8 cellular contexts compared by ENCODE assay signal in genomic region chr6:125798734-125799510, GRCh38. TPM values are rescaled to one million over a fixed set of nuclear protein-coding genes. Genes with fewer than 3 reads are reported as not detected.
DNase-seq lines count a peak whose midpoint lies in the region; ATAC-seq, FAIRE-seq and TF ChIP-seq lines count a peak whose summit lies in the region.

No MANE protein-coding gene starts in this region.

- TF ChIP-seq CTCF in A549 (IDR thresholded peaks at IDR 0.05) (no peak), SK-N-SH (IDR thresholded peaks at IDR 0.05) (no peak), nephron progenitor cell (IDR thresholded peaks at IDR 0.05) (no peak)

- H3K4me2 ChIP-seq in A549 = 0 out of 3 replicates have a peak overlapping the region, but pooled peaks have one; percentile 14
- no peak overlapping the region for H3K4me2 ChIP-seq in SK-N-SH

- no peaks in the 10 kb centered on the region for H4K20me1 ChIP-seq in SK-N-SH (ENCODE audit: insufficient read depth)

- H3K36me3 ChIP-seq in SK-N-SH (replicated peaks in 1 of 2; ENCODE audit: control insufficient read depth in 1 of 2, insufficient read depth in 2 of 2, low read length in 1 of 2) = peaks cover 7 to 17% of the 10 kb centered on the region in 2 experiments

- peaks cover 15% of the 10 kb centered on the region for H3F3A ChIP-seq in SK-N-SH (replicated peaks; ENCODE audit: insufficient read depth)

- no peak overlapping the region for H3K4me3 ChIP-seq in A549
- no peak overlapping the region for H3K4me3 ChIP-seq in SK-N-SH (ENCODE audit: low read depth in 2 of 2, low read length in 1 of 2)

- no peaks in the 10 kb centered on the region for H3K9me2 ChIP-seq in SK-N-SH

- no peak overlapping the region for H2AFZ ChIP-seq in SK-N-SH (ENCODE audit: low read depth)

- H3K9me3 Mint-ChIP-seq in nephron progenitor cell = no peaks in the 10 kb centered on the region
- no peaks in the 10 kb centered on the region for H3K9me3 Mint-ChIP-seq in effector memory CD8-positive, alpha-beta T cell

- POLR2A ChIA-PET in A549 (lab: Yijun Ruan, JAX) = no interaction called here
- POLR2A ChIA-PET in SK-N-SH (lab: Yijun Ruan, JAX) = no interaction called here

- H3K36me3 Mint-ChIP-seq in nephron progenitor cell (ENCODE audit: low read depth) = no peaks in the 10 kb centered on the region
- peaks cover 5% of the 10 kb centered on the region for H3K36me3 Mint-ChIP-seq in effector memory CD8-positive, alpha-beta T cell (ENCODE audit: insufficient read depth)

- no peak overlapping the region for H3K27ac ChIP-seq in A549
- H3K27ac ChIP-seq in SK-N-SH (ENCODE audit: low read depth in 2 of 2, low read length in 1 of 2) = peak overlapping the region; percentile 4 to 50; a peak in 2 of 4 replicates

- ATAC-seq in A549 = no peak
- peak; percentile 82 for ATAC-seq in GM19324 (IDR thresholded peaks at IDR 0.05; ENCODE audit: low FRiP score, unreplicated experiment)
- peak; percentile 69 for ATAC-seq in HG03064 (IDR thresholded peaks at IDR 0.05; ENCODE audit: low read depth, unreplicated experiment)
- ATAC-seq in effector memory CD8-positive, alpha-beta T cell (replicated peaks) = no peak

- FAIRE-seq in A549 (lab: Jason Lieb, UNC) = no peak

- H3K4me1 Mint-ChIP-seq in nephron progenitor cell = peaks cover under 1% of the 10 kb centered on the region
- peaks cover 34 to 44% of the 10 kb centered on the region in 2 donors for H3K4me1 Mint-ChIP-seq in effector memory CD8-positive, alpha-beta T cell (ENCODE audit: low read depth in 2 of 2)

- H3K27me3 Mint-ChIP-seq in nephron progenitor cell (ENCODE audit: low read depth, poor library complexity) = peaks cover 5% of the 10 kb centered on the region
- H3K27me3 Mint-ChIP-seq in effector memory CD8-positive, alpha-beta T cell = no peaks in the 10 kb centered on the region

- no peak for TF ChIP-seq POLR2A in A549 (IDR thresholded peaks at IDR 0.05; ENCODE audit: low read length)

- CTCF ChIA-PET in A549 (lab: Yijun Ruan, JAX) = interaction anchor here (1.0 kb wide), 1 partner anchor 175 kb away, joined by 4 read pairs; no protein-coding TSS in a partner anchor
- CTCF ChIA-PET in SK-N-SH (lab: Yijun Ruan, JAX) = interaction anchor here (1.3 kb wide), 1 partner anchor 175 kb away, joined by 3 read pairs; no protein-coding TSS in a partner anchor

- H3K27me3 ChIP-seq in SK-N-SH (ENCODE audit: insufficient read depth) = no peaks in the 10 kb centered on the region

- no peak overlapping the region for H3K9ac ChIP-seq in SK-N-SH

- TF ChIP-seq RAD21 in A549 (conservative IDR thresholded peaks at IDR 0.05 in 1 of 2, IDR thresholded peaks at IDR 0.05 in 1 of 2) (no peak), SK-N-SH (IDR thresholded peaks at IDR 0.05; ENCODE audit: low read length) (no peak)

- WGBS in A549 (ENCODE audit: missing lambda C conversion rate) = 96% methylated on average over 6 of the region's 6 CpGs
- 90% methylated on average over 6 of the region's 6 CpGs for WGBS in SK-N-SH (ENCODE audit: low lambda C conversion rate)

- DNase-seq in A549 (ENCODE audit: low read depth in 1 of 2, low spot score in 1 of 2) (no peak), SK-N-SH (no peak), nucleus accumbens (lab: John Stamatoyannopoulos, UW) (no peak), NCI-H187 treated with DMSO at 0.1 percent for 48 hours (lab: John Stamatoyannopoulos, UW) (no peak), nephron progenitor cell (no peak)
- DNase-seq in effector memory CD8-positive, alpha-beta T cell = no peak

- no peak overlapping the region for H3K4me3 Mint-ChIP-seq in nephron progenitor cell
- no peak overlapping the region for H3K4me3 Mint-ChIP-seq in effector memory CD8-positive, alpha-beta T cell

- TF ChIP-seq EP300 in A549 (IDR thresholded peaks at IDR 0.05) = no peak
- TF ChIP-seq EP300 in SK-N-SH (IDR thresholded peaks at IDR 0.05; ENCODE audit: borderline replicate concordance in 1 of 2, low read depth in 1 of 2, low read length in 1 of 2) = no peak

- H3K9me3 ChIP-seq in A549 = no peaks in the 10 kb centered on the region
- H3K9me3 ChIP-seq in SK-N-SH = no peaks in the 10 kb centered on the region

- H3K27ac Mint-ChIP-seq in nephron progenitor cell = no peak overlapping the region
- peak overlapping the region in 1 of 2 donors; percentile 49 for H3K27ac Mint-ChIP-seq in effector memory CD8-positive, alpha-beta T cell

- peaks cover 38% of the 10 kb centered on the region for H3K79me2 ChIP-seq in SK-N-SH (ENCODE audit: insufficient read depth)

- H3K4me1 ChIP-seq in A549 = peaks cover 36% of the 10 kb centered on the region
- H3K4me1 ChIP-seq in SK-N-SH (ENCODE audit: control insufficient read depth in 1 of 2, insufficient read depth in 2 of 2, low read depth in 1 of 2, low read length in 1 of 2) = peaks cover 23 to 30% of the 10 kb centered on the region in 2 experiments

TF ChIP-seq in A549, 52 proteins besides CTCF, POLR2A, EP300 and RAD21 (continues in another document):
- TF ChIP-seq ZNF302 (CRISPR knock-in tag; IDR thresholded peaks at IDR 0.05) (no peak), RFX5 (IDR thresholded peaks at IDR 0.05) (no peak), KDM1A (IDR thresholded peaks at IDR 0.05; ENCODE audit: low read depth) (no peak), MAZ (IDR thresholded peaks at IDR 0.05; ENCODE audit: borderline replicate concordance, low read depth, low read length) (no peak), FOXS1 (CRISPR knock-in tag; IDR thresholded peaks at IDR 0.05) (no peak), ZFP36 (IDR thresholded peaks at IDR 0.05; ENCODE audit: borderline replicate concordance, partially characterized antibody) (no peak), ATOH8 (CRISPR knock-in tag; IDR thresholded peaks at IDR 0.05; ENCODE audit: low read depth) (no peak), EHMT2 (IDR thresholded peaks at IDR 0.05; ENCODE audit: low read depth) (no peak), ESRRA (IDR thresholded peaks at IDR 0.05; ENCODE audit: borderline replicate concordance, low read length) (no peak)

TF ChIP-seq in SK-N-SH, 30 proteins besides CTCF, POLR2A, EP300 and RAD21:
- no peak for TF ChIP-seq EZH2phosphoT487 (IDR thresholded peaks at IDR 0.05; ENCODE audit: borderline replicate concordance, low read depth)
- no peak for TF ChIP-seq RXRA (IDR thresholded peaks at IDR 0.05; ENCODE audit: borderline replicate concordance, low read depth)
- no peak for TF ChIP-seq MXI1 (IDR thresholded peaks at IDR 0.05; ENCODE audit: low read depth, low read length)
- TF ChIP-seq TEAD4 (IDR thresholded peaks at IDR 0.05; ENCODE audit: borderline replicate concordance, insufficient read depth) = no peak
- no peak for TF ChIP-seq JUND (IDR thresholded peaks at IDR 0.05)
- no peak for TF ChIP-seq USF1 (IDR thresholded peaks at IDR 0.05; ENCODE audit: borderline replicate concordance, low read depth)
- no peak for TF ChIP-seq RCOR1 (IDR thresholded peaks at IDR 0.05; ENCODE audit: low read length)
- no peak for TF ChIP-seq SIN3A (IDR thresholded peaks at IDR 0.05; ENCODE audit: borderline replicate concordance, low read depth, low read length)
- no peak for TF ChIP-seq MEF2A (IDR thresholded peaks at IDR 0.05; ENCODE audit: borderline replicate concordance, low read depth)
- no peak for TF ChIP-seq NRF1 (IDR thresholded peaks at IDR 0.05; ENCODE audit: low read depth, low read length)
- TF ChIP-seq USF2 (IDR thresholded peaks at IDR 0.05; ENCODE audit: borderline replicate concordance, low read depth, low read length) = no peak

RNA-seq across cellular contexts. Expression of gene NCOA7, which starts 8.2 kb away (rescaled TPM):
- polyA plus RNA-seq in A549 (2011; rRNA removed) (154 and 195 TPM in 2 replicates), A549 (2017; fragmentation: RNase III; extraction: RNeasy Plus Mini Kit Qiagen cat#74134 plus additional on column Dnase treatment) (60.3 to 74.1 TPM (median 66.4 TPM) in 3 replicates), SK-N-SH (2012; rRNA removed) (16.3 and 19.6 TPM in 2 replicates)
- polyA plus RNA-seq in A549 (2012; cell fraction: cytosol; rRNA removed) = 70.9 and 72.3 TPM in 2 replicates
- 50.6 and 56.7 TPM in 2 replicates for polyA plus RNA-seq in A549 (2012; cell fraction: nucleus; rRNA removed)
- polyA minus RNA-seq in A549 (2011; rRNA and poly(A)+ RNA removed) = 278 and 281 TPM in 2 replicates
- polyA plus RNA-seq in SK-N-SH (2012; cell fraction: cytosol; rRNA removed) = 14.9 and 19.5 TPM in 2 replicates
- polyA plus RNA-seq in SK-N-SH (2012; cell fraction: nucleus; rRNA removed) = 26.4 and 30.5 TPM in 2 replicates

RNA-seq across cellular contexts. Expression of gene HEY2, which starts 49.5 kb away (rescaled TPM):
- polyA plus RNA-seq in A549 (2011; rRNA removed) (0.09 TPM in 1 of 2 replicates, not detected in the other), A549 (2017; fragmentation: RNase III; extraction: RNeasy Plus Mini Kit Qiagen cat#74134 plus additional on column Dnase treatment) (0.04 TPM in 1 of 3 replicates, not detected in the others), SK-N-SH (2012; rRNA removed) (not detected in 2 replicates)
- polyA plus RNA-seq in A549 (2012; cell fraction: cytosol; rRNA removed) = 0.13 and 0.15 TPM in 2 replicates
- 0.16 and 0.17 TPM in 2 replicates for polyA plus RNA-seq in A549 (2012; cell fraction: nucleus; rRNA removed)
- not detected in 2 replicates for polyA minus RNA-seq in A549 (2011; rRNA and poly(A)+ RNA removed)
- polyA plus RNA-seq in SK-N-SH (2012; cell fraction: cytosol; rRNA removed) = not detected in 2 replicates
- polyA plus RNA-seq in SK-N-SH (2012; cell fraction: nucleus; rRNA removed) = not detected in 2 replicates

Comparison
In these comparisons a context has a peak if more than half of its experiments do, and no peak if none do; other contexts are left out.
1. ATAC-seq: peak in GM19324 (single experiment) and HG03064 (single experiment); none in A549 (0 of 2) and effector memory CD8-positive, alpha-beta T cell (single experiment).
2. H3K27ac ChIP-seq: peak in SK-N-SH (2 of 2); none in A549 (0 of 2).